In the genomic region with DNA sequence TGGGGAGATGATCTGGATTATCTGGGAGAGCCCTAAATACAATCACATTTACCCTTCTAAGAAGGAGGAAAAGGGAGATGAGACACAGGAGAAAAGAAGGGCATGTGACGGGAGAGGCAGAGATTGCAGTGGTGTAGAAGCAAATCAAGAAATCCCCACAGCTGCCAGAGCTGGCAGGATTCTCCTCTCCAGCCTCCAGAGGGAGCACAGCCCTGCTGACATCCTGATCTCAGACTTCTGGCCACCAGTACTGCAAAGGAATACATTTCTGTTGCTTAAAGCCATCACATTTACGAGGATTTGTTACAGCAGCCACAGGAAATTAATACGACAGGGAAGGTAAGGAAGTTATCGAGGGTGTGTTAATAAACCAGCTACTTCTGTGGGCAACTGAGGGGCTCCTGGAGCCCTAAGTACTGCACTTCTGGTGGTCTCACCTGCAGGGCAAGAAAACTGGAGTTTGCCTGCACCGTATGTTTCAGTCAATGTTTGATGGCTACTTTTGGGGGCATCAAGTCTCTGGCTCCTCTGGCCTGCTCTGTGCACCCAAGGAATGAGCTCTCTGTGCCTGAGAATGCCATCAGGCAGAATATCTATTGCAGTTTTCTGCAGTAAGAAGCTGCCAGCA, we compare ENCODE assay signal across 9 cellular contexts. TPM values are rescaled to one million over a fixed set of nuclear protein-coding genes. Genes with fewer than 3 reads are reported as not detected.
DNase-seq lines count a peak whose midpoint lies in the region; ATAC-seq, FAIRE-seq and TF ChIP-seq lines count a peak whose summit lies in the region.
"Had no signal": no experiment of that assay in that cellular context is flagged by ENCODE, and none has a peak within 500 bp of the region (broad histone marks: within the 10 kb centered on the region; RNA-seq: fewer than 3 reads in every experiment).

No MANE protein-coding gene starts in this region.

- no peak for FAIRE-seq in small intestine (lab: Jason Lieb, UNC)

- H3K36me3 Mint-ChIP-seq in naive thymus-derived CD8-positive, alpha-beta T cell = peaks cover 0 to 4% (median 0%) of the 10 kb centered on the region in 3 donors
- H3K36me3 Mint-ChIP-seq: CD4-positive, CD25-positive, alpha-beta regulatory T cell had no signal

- no peak overlapping the region for H3K27ac Mint-ChIP-seq in naive thymus-derived CD8-positive, alpha-beta T cell
- H3K27ac Mint-ChIP-seq: CD4-positive, CD25-positive, alpha-beta regulatory T cell had no signal

- DNase-seq in NCI-H345 (lab: John Stamatoyannopoulos, UW) (peak; percentile 15), NCI-H345 treated with DMSO at 0.1 percent for 48 hours (lab: John Stamatoyannopoulos, UW; ENCODE audit: unreplicated experiment) (no peak), left ventricle myocardium superior (peak; percentile 58), small intestine (peak; percentile 42), GM10266 (ENCODE audit: extremely low spot score) (no peak)
- DNase-seq in naive thymus-derived CD8-positive, alpha-beta T cell = no peak
- DNase-seq: CD4-positive, CD25-positive, alpha-beta regulatory T cell had no signal

- H3K27me3 Mint-ChIP-seq in naive thymus-derived CD8-positive, alpha-beta T cell = peaks cover 6 to 19% (median 9%) of the 10 kb centered on the region in 5 donors

- no peaks in the 10 kb centered on the region for H3K4me1 Mint-ChIP-seq in naive thymus-derived CD8-positive, alpha-beta T cell
- H3K4me1 Mint-ChIP-seq: CD4-positive, CD25-positive, alpha-beta regulatory T cell had no signal

- no peak overlapping the region for H3K4me3 ChIP-seq in small intestine (ENCODE audit: low read depth in 1 of 2, low read length in 2 of 2)

- intact Hi-C loops in left ventricle myocardium superior (cut with micrococcal nuclease) = loop anchor here (10.0 kb wide), 1 partner anchor 751 kb away; no protein-coding TSS in a partner anchor

- peak; percentile 92 for ATAC-seq in left ventricle myocardium superior
- ATAC-seq in naive thymus-derived CD8-positive, alpha-beta T cell = no peak
- no peak for ATAC-seq in HG03354 (IDR thresholded peaks at IDR 0.05; ENCODE audit: poor library complexity, severe bottlenecking, unreplicated experiment)

- H3K9me3 ChIP-seq in small intestine (ENCODE audit: control insufficient read depth, low read depth) = no peaks in the 10 kb centered on the region

- TF ChIP-seq CTCF in VCaP (conservative IDR thresholded peaks at IDR 0.05) (peak; percentile 79), GM10266 (IDR thresholded peaks at IDR 0.05; ENCODE audit: control insufficient read depth, insufficient read depth, low read depth, missing control alignments) (no peak)

- no peaks in the 10 kb centered on the region for H3K4me1 ChIP-seq in small intestine (ENCODE audit: control insufficient read depth in 2 of 2, insufficient read depth in 1 of 2, low read depth in 1 of 2, low read length in 1 of 2)

- POLR2A ChIA-PET in naive thymus-derived CD8-positive, alpha-beta T cell (lab: Charles Lee) = no interaction called here

- WGBS in small intestine, 3 donors = 24 to 33% (median 25%) methylated on average over 5 of the region's 5 CpGs

- H3K27me3 ChIP-seq in small intestine (ENCODE audit: control insufficient read depth in 2 of 2, insufficient read depth in 2 of 2, low read length in 2 of 2) = no peaks in the 10 kb centered on the region

- no peaks in the 10 kb centered on the region for H3K36me3 ChIP-seq in small intestine (ENCODE audit: control insufficient read depth in 2 of 2, insufficient read depth in 2 of 2, low read length in 2 of 2)

- peaks cover 0 to 11% (median 8%) of the 10 kb centered on the region in 9 donors for H3K9me3 Mint-ChIP-seq in naive thymus-derived CD8-positive, alpha-beta T cell

- no peak overlapping the region for H3K4me3 Mint-ChIP-seq in naive thymus-derived CD8-positive, alpha-beta T cell
- H3K4me3 Mint-ChIP-seq: CD4-positive, CD25-positive, alpha-beta regulatory T cell had no signal

- H3K27ac ChIP-seq in VCaP (no peak overlapping the region), small intestine (ENCODE audit: low read depth in 1 of 2, low read length in 1 of 2) (no peak overlapping the region)

RNA-seq across cellular contexts. Expression of a gene that starts 22.9 kb away (rescaled TPM):
- 167 TPM for total RNA-seq in left ventricle myocardium superior
- 1 to 10 TPM in 1 of 3 donors, under 1 TPM in 1, not detected in 1; 0.27 to 2.9 TPM for polyA plus RNA-seq in small intestine
- not detected for total RNA-seq in naive thymus-derived CD8-positive, alpha-beta T cell
- not detected for polyA plus RNA-seq in naive thymus-derived CD8-positive, alpha-beta T cell
- total RNA-seq: CD4-positive, CD25-positive, alpha-beta regulatory T cell had no signal
- polyA plus RNA-seq: CD4-positive, CD25-positive, alpha-beta regulatory T cell had no signal

Comparison
In these comparisons a context has a peak if more than half of its experiments do, and no peak if none do; other contexts are left out.
1. DNase-seq: peak in NCI-H345 (single experiment), left ventricle myocardium superior (single experiment) and small intestine (single experiment); none in NCI-H345 treated with DMSO at 0.1 percent for 48 hours (single experiment), naive thymus-derived CD8-positive, alpha-beta T cell (0 of 10) and GM10266 (single experiment).
2. RNA of a gene that starts 22.9 kb away (total RNA-seq): 167 TPM in left ventricle myocardium superior (single experiment); not detected in naive thymus-derived CD8-positive, alpha-beta T cell; every median in the first group is over 100 times any median in the second.